Comparison of ENCODE assay signal across 26 cellular contexts in the genomic region with DNA sequence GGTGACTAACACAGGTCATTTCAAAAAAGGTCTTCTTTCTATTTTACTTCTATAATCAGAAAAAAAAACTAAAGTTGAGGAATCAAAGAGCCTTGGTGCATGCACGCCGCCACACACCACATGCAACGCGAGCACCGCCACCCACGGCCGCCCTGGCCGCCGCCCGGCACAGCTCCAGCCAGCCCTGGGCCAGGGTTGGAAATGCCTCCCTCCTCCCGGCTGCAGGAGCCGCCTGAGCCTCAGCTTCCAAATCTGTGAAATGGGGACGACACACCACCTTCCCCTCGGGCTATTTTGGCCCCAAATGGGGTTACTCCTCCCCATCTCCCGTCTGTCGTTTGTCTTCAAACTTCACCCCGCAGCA.
"Had no signal": no experiment of that assay in that cellular context is flagged by ENCODE, and none has a peak within 500 bp of the region (broad histone marks: within the 10 kb centered on the region; RNA-seq: fewer than 3 reads in every experiment).

No MANE protein-coding gene starts in this region.

- DNase-seq: naive B cell; naive thymus-derived CD8-positive, alpha-beta T cell; nephron progenitor cell; nucleus accumbens; ovary; psoas muscle; right cardiac atrium; stimulated activated CD4-positive, alpha-beta T cell treated with anti-CD3 and anti-CD28 coated beads, Interleukin-15, amount 100 ng/mL, for 24 hours; stimulated activated CD4-positive, alpha-beta T cell treated with anti-CD3 and anti-CD28 coated beads, Interleukin-2, amount 100 ng/mL, for 24 hours; stimulated activated CD4-positive, alpha-beta T cell treated with anti-CD3 and anti-CD28 coated beads, Interleukin-2, amount 100 ng/mL, for 48 hours; stimulated activated CD4-positive, alpha-beta T cell treated with anti-CD3 and anti-CD28 coated beads, Interleukin-4, amount 100 ng/mL, for 24 hours; stimulated activated naive B cell treated with anti-CD40 and anti-IgM and Interleukin-4, amounts not matched to agents 10 μg/mL and 1 μg/mL and 100 μg/mL, for 72 hours; stimulated activated naive CD4-positive, alpha-beta T cell treated with Interleukin-2 at 50 U/mL for 16 hours; stomach; thyroid gland; trophoblast cell; upper lobe of left lung had no signal

- ATAC-seq: naive thymus-derived CD8-positive, alpha-beta T cell; psoas muscle; right cardiac atrium; sciatic nerve; stimulated activated naive B cell treated with anti-CD40 and anti-IgM and Interleukin-4, amounts not matched to agents 10 μg/mL and 1 μg/mL and 100 μg/mL, for 72 hours had no signal

- H3K4me3 ChIP-seq: ovary, psoas muscle, skin epidermis, smooth muscle cell, stomach, thoracic aorta, thyroid gland, tibial nerve, upper lobe of left lung, vagina had no signal

- H2AFZ ChIP-seq: parathyroid adenoma had no signal

- H3K36me3 ChIP-seq: neutrophil, ovary, stomach, thoracic aorta, thyroid gland, tibial nerve, upper lobe of left lung, vagina had no signal

- H3K27me3 ChIP-seq: ovary, thyroid gland, upper lobe of left lung, vagina had no signal

- H3K27ac ChIP-seq: neutrophil, ovary, parathyroid adenoma, psoas muscle, skin epidermis, stomach, thoracic aorta, thyroid gland, tibial nerve, upper lobe of left lung, vagina had no signal

- H3K9ac ChIP-seq: parathyroid adenoma had no signal

- H3K9me3 ChIP-seq: neutrophil, ovary, psoas muscle, thoracic aorta, thyroid gland had no signal

- H3K4me2 ChIP-seq: smooth muscle cell had no signal

- H3K79me2 ChIP-seq: parathyroid adenoma had no signal

- H3K4me1 ChIP-seq: parathyroid adenoma, psoas muscle, stomach, thyroid gland, tibial nerve, upper lobe of left lung, vagina had no signal

- FAIRE-seq: urothelium cell line had no signal
